ENCODE assay signal across 10 cellular contexts in the genomic region with DNA sequence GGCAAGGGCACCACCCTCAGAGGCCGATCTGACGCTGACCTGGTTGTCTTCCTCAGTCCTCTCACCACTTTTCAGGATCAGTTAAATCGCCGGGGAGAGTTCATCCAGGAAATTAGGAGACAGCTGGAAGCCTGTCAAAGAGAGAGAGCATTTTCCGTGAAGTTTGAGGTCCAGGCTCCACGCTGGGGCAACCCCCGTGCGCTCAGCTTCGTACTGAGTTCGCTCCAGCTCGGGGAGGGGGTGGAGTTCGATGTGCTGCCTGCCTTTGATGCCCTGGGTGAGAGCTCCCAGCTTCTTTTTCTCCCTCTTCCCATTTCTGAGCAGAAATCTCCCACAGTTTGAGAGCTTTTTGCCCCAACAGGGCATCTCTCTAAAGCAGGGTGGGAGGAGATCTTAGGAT. TPM values are rescaled to one million over a fixed set of nuclear protein-coding genes. Genes with fewer than 3 reads are reported as not detected.
DNase-seq lines count a peak whose midpoint lies in the region; ATAC-seq and TF ChIP-seq lines count a peak whose summit lies in the region.
"Had no signal": no experiment of that assay in that cellular context is flagged by ENCODE, and none has a peak within 500 bp of the region (broad histone marks: within the 10 kb centered on the region; RNA-seq: fewer than 3 reads in every experiment).

No MANE protein-coding gene starts in this region.

- DNase-seq in GM06990 (ENCODE audit: extremely low read depth, insufficient read length) = no peak
- DNase-seq in activated B cell treated with CpG ODN at 0.5 μM for 24 hours = no peak
- DNase-seq in effector CD4-positive, alpha-beta T cell = peak; percentile 8
- DNase-seq in stimulated activated CD4-positive, alpha-beta T cell treated with anti-CD3 and anti-CD28 coated beads, Interleukin-2, amount 100 ng/mL, for 24 hours = peak; percentile 32 to 37
- no peak for DNase-seq in HPDE6-E6E7 (ENCODE audit: extremely low spot score)
- DNase-seq in COR-L47 (lab: John Stamatoyannopoulos, UW) = no peak
- DNase-seq: NCI-H1694 had no signal

- peak overlapping the region; percentile 76 for H3K4me3 ChIP-seq in GM06990 (replicated peaks; ENCODE audit: low read depth, low read length)
- H3K4me3 ChIP-seq: HAP-1 had no signal

- intact Hi-C loops in activated B cell treated with CpG ODN at 0.5 μM for 24 hours (cut with micrococcal nuclease) = no loop called here

- H3K27me3 Mint-ChIP-seq in activated B cell treated with CpG ODN at 0.5 μM for 24 hours = no peaks in the 10 kb centered on the region

- H3K36me3 Mint-ChIP-seq in activated B cell treated with CpG ODN at 0.5 μM for 24 hours (ENCODE audit: low read depth) = peaks cover 49% of the 10 kb centered on the region

- peaks cover 82% of the 10 kb centered on the region for H3K4me1 Mint-ChIP-seq in activated B cell treated with CpG ODN at 0.5 μM for 24 hours

- CTCF ChIA-PET in activated B cell treated with CpG ODN at 0.5 μM for 24 hours (lab: Charles Lee) = interaction anchor here (2.3 to 2.4 kb wide), 2 partner anchors 70 to 85 kb away, joined by 8 to 13 read pairs; partner anchors contain the start of gene OAS2

- H3K27me3 ChIP-seq in GM06990 (replicated peaks; ENCODE audit: control insufficient read depth, insufficient read depth, low read length) = no peaks in the 10 kb centered on the region

- H3K4me3 Mint-ChIP-seq in activated B cell treated with CpG ODN at 0.5 μM for 24 hours = peak overlapping the region; percentile 88

- H3K9me3 Mint-ChIP-seq in activated B cell treated with CpG ODN at 0.5 μM for 24 hours = peaks cover 11% of the 10 kb centered on the region

- POLR2A ChIA-PET in activated B cell treated with CpG ODN at 0.5 μM for 24 hours (lab: Charles Lee) = interaction anchor here (2.5 to 3.3 kb wide), 3 partner anchors 17 to 70 kb away, joined by 14 to 48 read pairs (median 16); partner anchors contain the start of genes OAS2 and OAS3

- TF ChIP-seq CTCF in GM06990 (IDR thresholded peaks at IDR 0.05; ENCODE audit: insufficient read depth, low read length, poor library complexity, severe bottlenecking) = no peak
- TF ChIP-seq CTCF in activated B cell treated with CpG ODN at 0.5 μM for 24 hours (IDR thresholded peaks at IDR 0.05) = no peak

- peak overlapping the region; percentile 92 for H3K27ac Mint-ChIP-seq in activated B cell treated with CpG ODN at 0.5 μM for 24 hours

- H3K36me3 ChIP-seq in GM06990 (ENCODE audit: control insufficient read depth, insufficient read depth, low read length) = peaks cover 16% of the 10 kb centered on the region
- H3K36me3 ChIP-seq: HAP-1 had no signal

- ATAC-seq in activated B cell treated with CpG ODN at 0.5 μM for 24 hours (ENCODE audit: low read depth) (no peak), GM19452 (IDR thresholded peaks at IDR 0.05; ENCODE audit: unreplicated experiment) (no peak), GM21526 (IDR thresholded peaks at IDR 0.05; ENCODE audit: low FRiP score, unreplicated experiment) (no peak)

RNA-seq across cellular contexts. Expression of gene OAS1, which starts 1.8 kb away (rescaled TPM):
- total RNA-seq in activated B cell treated with CpG ODN at 0.5 μM for 24 hours = 27.8 and 30.6 TPM in 2 replicates

RNA-seq across cellular contexts. Expression of gene OAS3, which starts 29.7 kb away (rescaled TPM):
- 23.1 and 27.2 TPM in 2 replicates for total RNA-seq in activated B cell treated with CpG ODN at 0.5 μM for 24 hours

Comparison
In these comparisons a context has a peak if more than half of its experiments do, and no peak if none do; other contexts are left out.
1. DNase-seq: peak in effector CD4-positive, alpha-beta T cell (single experiment) and stimulated activated CD4-positive, alpha-beta T cell treated with anti-CD3 and anti-CD28 coated beads, Interleukin-2, amount 100 ng/mL, for 24 hours (2 of 2); none in GM06990 (single experiment), activated B cell treated with CpG ODN at 0.5 μM for 24 hours (single experiment), HPDE6-E6E7 (single experiment) and COR-L47 (single experiment).